In the genomic region with DNA sequence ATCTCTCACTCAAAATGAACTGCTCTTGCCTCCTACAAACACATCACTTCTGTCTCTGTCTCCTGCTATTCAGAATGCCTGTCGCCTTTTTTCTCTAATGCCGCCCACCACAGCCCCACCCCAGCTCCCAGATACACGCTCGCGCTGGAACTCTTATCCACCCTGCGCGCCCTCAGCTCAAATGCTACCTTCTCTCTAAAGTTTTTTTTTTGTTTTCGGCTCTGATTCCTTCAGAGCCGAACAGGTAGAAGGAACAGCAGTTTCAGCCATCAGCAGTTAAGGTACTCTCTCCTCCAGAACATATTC, we compare ENCODE assay signal across 8 cellular contexts. TPM values are rescaled to one million over a fixed set of nuclear protein-coding genes. Genes with fewer than 3 reads are reported as not detected.
DNase-seq lines count a peak whose midpoint lies in the region; ATAC-seq and TF ChIP-seq lines count a peak whose summit lies in the region.

No MANE protein-coding gene starts in this region.

- TF ChIP-seq POLR2A in transverse colon (IDR thresholded peaks at IDR 0.05) = no peak

- no peaks in the 10 kb centered on the region for H3K27me3 ChIP-seq in DND-41 (ENCODE audit: insufficient read depth, low read length, poor library complexity)
- no peaks in the 10 kb centered on the region for H3K27me3 ChIP-seq in OCI-LY1 (ENCODE audit: insufficient read depth, low read length)
- H3K27me3 ChIP-seq in transverse colon = no peaks in the 10 kb centered on the region

- H3K4me3 ChIP-seq in DND-41 (ENCODE audit: low read depth in 1 of 2, low read length in 2 of 2) (peak overlapping the region; percentile 46 to 78), OCI-LY1 (ENCODE audit: low read depth, low read length, poor library complexity, severe bottlenecking) (peak overlapping the region; percentile 97), mesodermal cell (ENCODE audit: extremely low read depth, insufficient read depth, low read length, poor library complexity, severe bottlenecking) (peak overlapping the region; percentile 74), transverse colon (peak overlapping the region; percentile 42 to 79 (median 58))

- peaks cover 35% of the 10 kb centered on the region for H3K79me2 ChIP-seq in DND-41 (ENCODE audit: insufficient read depth, low read length)
- H3K79me2 ChIP-seq in OCI-LY1 (ENCODE audit: insufficient read depth, low read length) = peaks cover 4% of the 10 kb centered on the region

- peaks cover 3% of the 10 kb centered on the region for H4K20me1 ChIP-seq in DND-41 (ENCODE audit: insufficient read depth, low read length)
- no peaks in the 10 kb centered on the region for H4K20me1 ChIP-seq in OCI-LY1 (ENCODE audit: insufficient read depth, low read length)

- no peaks in the 10 kb centered on the region; the same call in 1 of the 2 replicates for H3K36me3 ChIP-seq in DND-41 (ENCODE audit: insufficient read depth, low read length)
- H3K36me3 ChIP-seq in OCI-LY1 (ENCODE audit: insufficient read depth, low read length) = no peaks in the 10 kb centered on the region
- H3K36me3 ChIP-seq in mesodermal cell (ENCODE audit: control insufficient read depth, insufficient read depth, low read length) = no peaks in the 10 kb centered on the region
- no peaks in the 10 kb centered on the region for H3K36me3 ChIP-seq in transverse colon

- no peak for TF ChIP-seq EP300 in transverse colon (IDR thresholded peaks at IDR 0.05; ENCODE audit: low read depth)

- WGBS in mesodermal cell (ENCODE audit: insufficient coverage in 2 of 2), 2 experiments = 6 to 12% methylated on average over 9 of the region's 9 CpGs
- 0 to 2% methylated on average over 9 of the region's 9 CpGs for WGBS in transverse colon (ENCODE audit: low coverage in 1 of 2), 2 donors

- H3K9ac ChIP-seq in DND-41 (ENCODE audit: low read depth, low read length) = peak overlapping the region; percentile 75
- H3K9ac ChIP-seq in OCI-LY1 (ENCODE audit: low read length) = peak overlapping the region; percentile 97

- H3K27ac ChIP-seq in DND-41 (ENCODE audit: low read length) = peak overlapping the region; percentile 90
- H3K27ac ChIP-seq in OCI-LY1 (ENCODE audit: low read depth, low read length, poor library complexity, severe bottlenecking) = peak overlapping the region; percentile 91
- H3K27ac ChIP-seq in caudate nucleus (ENCODE audit: low read depth, low read length) = peak overlapping the region; percentile 71
- H3K27ac ChIP-seq in mesodermal cell (ENCODE audit: low read depth, low read length, severe bottlenecking) = peak overlapping the region; percentile 64
- peak overlapping the region; percentile 93 to 97 (median 96) for H3K27ac ChIP-seq in transverse colon

- intact Hi-C loops in transverse colon (cut with DNase I; ENCODE audit: low total_unique reads) = loop anchor here (10.0 kb wide), 1 partner anchor 100 kb away; no protein-coding TSS in a partner anchor

- no peaks in the 10 kb centered on the region for H3K9me3 ChIP-seq in DND-41 (ENCODE audit: insufficient read depth, low read length, severe bottlenecking)
- no peaks in the 10 kb centered on the region for H3K9me3 ChIP-seq in OCI-LY1 (ENCODE audit: low read length)
- no peaks in the 10 kb centered on the region for H3K9me3 ChIP-seq in mesodermal cell (ENCODE audit: control insufficient read depth, low read length)
- no peaks in the 10 kb centered on the region for H3K9me3 ChIP-seq in transverse colon

- peak overlapping the region; percentile 84 for H3K4me2 ChIP-seq in DND-41 (ENCODE audit: insufficient read depth, low read length)
- H3K4me2 ChIP-seq in OCI-LY1 (ENCODE audit: low read length) = peak overlapping the region; percentile 99

- H3F3A ChIP-seq in OCI-LY1 (ENCODE audit: insufficient read depth, low read length) = no peaks in the 10 kb centered on the region

- H3K9me2 ChIP-seq in OCI-LY1 (ENCODE audit: low read depth, low read length) = no peaks in the 10 kb centered on the region

- ATAC-seq in DND-41 (ENCODE audit: insufficient read depth, low read depth) (peak; percentile 13; the same call in 2 of the 3 replicates), GM21717 (IDR thresholded peaks at IDR 0.05; ENCODE audit: unreplicated experiment) (no peak)

- DNase-seq in DND-41 = no peak
- DNase-seq in caudate nucleus (lab: John Stamatoyannopoulos, UW) = peak in 43 of 61 donors; percentile 14 to 87 (median 63)
- DNase-seq in transverse colon = no peak
- no peak for DNase-seq in NCI-H1092 treated with DMSO at 0.1 percent for 48 hours (lab: John Stamatoyannopoulos, UW)
- no peak for DNase-seq in cerebellar cortex (ENCODE audit: low spot score)

- TF ChIP-seq CTCF in DND-41 (IDR thresholded peaks at IDR 0.05; ENCODE audit: borderline replicate concordance, extremely low read depth, low read length, poor library complexity, severe bottlenecking) (no peak), OCI-LY1 (IDR thresholded peaks at IDR 0.05; ENCODE audit: low read length) (no peak), transverse colon (IDR thresholded peaks at IDR 0.05) (no peak)

- peaks cover 57% of the 10 kb centered on the region for H3K4me1 ChIP-seq in DND-41 (ENCODE audit: insufficient read depth, low read length)
- H3K4me1 ChIP-seq in OCI-LY1 (ENCODE audit: insufficient read depth, low read length, severe bottlenecking) = peaks cover 61% of the 10 kb centered on the region
- H3K4me1 ChIP-seq in mesodermal cell (ENCODE audit: control insufficient read depth, insufficient read depth, low read length, poor library complexity, severe bottlenecking) = peaks cover 3% of the 10 kb centered on the region
- H3K4me1 ChIP-seq in transverse colon = peaks cover 18 to 42% (median 19%) of the 10 kb centered on the region in 4 donors

- H2AFZ ChIP-seq in DND-41 (ENCODE audit: low read depth, low read length) = peak overlapping the region; percentile 96
- peak overlapping the region; percentile 96 for H2AFZ ChIP-seq in OCI-LY1 (ENCODE audit: low read length)

- in situ Hi-C loops in transverse colon (cut with MboI; ENCODE audit: low pct_ligation_motif_present in 1 of 4, low pct_unique_long_range_greater_than_20kb in 1 of 4, low sequenced_read_pairs in 3 of 4) = loop anchor here in 1 of 4 donors (10.0 kb wide), 1 partner anchor 100 kb away; no protein-coding TSS in a partner anchor

RNA-seq across cellular contexts. Expression of a gene that starts 3.9 kb away (rescaled TPM):
- polyA plus RNA-seq in mesodermal cell (2013, experiment 1 of 2) = 23.1 TPM
- 26.0 TPM for polyA plus RNA-seq in mesodermal cell (2013, experiment 2 of 2)
- total RNA-seq in transverse colon = 10 to 100 TPM; 13.9 to 43.8 (median 23.0) TPM

Comparison
In these comparisons a context has a peak if more than half of its experiments do, and no peak if none do; other contexts are left out.
1. DNase-seq: peak in caudate nucleus (43 of 61); none in DND-41 (single experiment), transverse colon (single experiment), NCI-H1092 treated with DMSO at 0.1 percent for 48 hours (single experiment) and cerebellar cortex (single experiment).
2. Peak in every context shown above with its lines, with median percentiles within 50 percentile points of each other: H3K27ac ChIP-seq and H3K4me3 ChIP-seq.